In the genomic region with DNA sequence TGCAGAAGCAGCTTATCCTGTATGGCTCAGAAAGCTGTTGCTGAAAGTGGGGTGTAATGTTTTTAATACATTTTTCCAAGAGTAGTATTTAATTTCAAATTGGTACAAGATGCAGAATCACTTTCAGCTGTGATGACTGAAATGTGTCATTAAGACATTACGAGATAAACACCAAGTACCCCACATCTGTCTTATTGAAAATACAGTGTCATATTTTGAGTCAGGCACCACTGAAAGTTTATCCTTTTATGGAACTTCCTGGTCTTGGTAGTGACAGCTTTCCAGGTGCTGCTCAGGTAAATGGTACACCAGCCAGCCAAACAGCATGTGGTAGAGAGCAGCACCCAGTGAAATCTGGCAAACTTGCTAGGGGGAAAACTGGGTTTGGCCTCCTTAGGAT, we compare ENCODE assay signal across 21 cellular contexts. TPM values are rescaled to one million over a fixed set of nuclear protein-coding genes. Genes with fewer than 3 reads are reported as not detected.
DNase-seq lines count a peak whose midpoint lies in the region; ATAC-seq, FAIRE-seq and TF ChIP-seq lines count a peak whose summit lies in the region.
"Had no signal": no experiment of that assay in that cellular context is flagged by ENCODE, and none has a peak within 500 bp of the region (broad histone marks: within the 10 kb centered on the region; RNA-seq: fewer than 3 reads in every experiment).

No MANE protein-coding gene starts in this region.

- no peak overlapping the region for H3K4me3 ChIP-seq in neutrophil (ENCODE audit: low read depth in 1 of 2, low read length in 1 of 2)
- no peak overlapping the region for H3K4me3 ChIP-seq in kidney (ENCODE audit: low read length in 2 of 2)

- no peaks in the 10 kb centered on the region for H4K20me1 ChIP-seq in H9 (ENCODE audit: control insufficient read depth, insufficient read depth, insufficient read length)

- H2AK5ac ChIP-seq in H9 (ENCODE audit: insufficient read length, low read length): no peak overlapping the region

- no peak overlapping the region for H3K4me3 Mint-ChIP-seq in stimulated activated naive CD8-positive, alpha-beta T cell treated with anti-CD3 and anti-CD28 coated beads, Interleukin-15, amount 100 ng/mL, for 72 hours
- H3K4me3 Mint-ChIP-seq in H9: no peak overlapping the region; a peak in 1 of 5 replicates
- H3K4me3 Mint-ChIP-seq: B cell; CD4-positive, alpha-beta memory T cell; IgD-negative memory B cell had no signal

- H3K9ac ChIP-seq in H9 (ENCODE audit: extremely low read depth, insufficient read length, low read length) (no peak overlapping the region), kidney (ENCODE audit: low read length in 2 of 2) (no peak overlapping the region)

- no peaks in the 10 kb centered on the region for H3K9me3 Mint-ChIP-seq in stimulated activated naive CD8-positive, alpha-beta T cell treated with anti-CD3 and anti-CD28 coated beads, Interleukin-15, amount 100 ng/mL, for 72 hours
- H3K9me3 Mint-ChIP-seq in H9: no peaks in the 10 kb centered on the region
- H3K9me3 Mint-ChIP-seq: IgD-negative memory B cell had no signal

- no peak overlapping the region for H3T11ph ChIP-seq in H9 (ENCODE audit: low read length)

- H3K79me2 ChIP-seq in H9 (ENCODE audit: insufficient read depth, low read length): no peaks in the 10 kb centered on the region

- H3K27ac Mint-ChIP-seq in stimulated activated naive CD8-positive, alpha-beta T cell treated with anti-CD3 and anti-CD28 coated beads, Interleukin-15, amount 100 ng/mL, for 72 hours: no peak overlapping the region
- H3K27ac Mint-ChIP-seq in H9: no peak overlapping the region
- H3K27ac Mint-ChIP-seq: B cell had no signal

- no peak overlapping the region for H3K18ac ChIP-seq in H9 (ENCODE audit: insufficient read length, low read depth, low read length)

- peaks cover 4% of the 10 kb centered on the region for H3K4me1 Mint-ChIP-seq in stimulated activated naive CD8-positive, alpha-beta T cell treated with anti-CD3 and anti-CD28 coated beads, Interleukin-15, amount 100 ng/mL, for 72 hours
- H3K4me1 Mint-ChIP-seq in H9: no peaks in the 10 kb centered on the region
- H3K4me1 Mint-ChIP-seq: B cell had no signal

- DNase-seq in stimulated activated naive CD8-positive, alpha-beta T cell treated with anti-CD3 and anti-CD28 coated beads, Interleukin-15, amount 100 ng/mL, for 72 hours: no peak
- DNase-seq in stimulated activated naive CD8-positive, alpha-beta T cell treated with anti-CD3 and anti-CD28 coated beads, Interleukin-15, Interleukin-2, amounts not matched to agents 100 U/mL and 50 U/mL, for 24 hours: no peak
- DNase-seq in H9: no peak
- DNase-seq in kidney: no peak
- DNase-seq: C1 segment of cervical spinal cord; CD4-positive, alpha-beta memory T cell; COR-L47; DMS153; DMS79 treated with DMSO at 0.1 percent for 48 hours; EL; HCEC 1CT; KG1 had no signal

- H3K27me3 Mint-ChIP-seq in stimulated activated naive CD8-positive, alpha-beta T cell treated with anti-CD3 and anti-CD28 coated beads, Interleukin-15, amount 100 ng/mL, for 72 hours: no peaks in the 10 kb centered on the region
- no peaks in the 10 kb centered on the region for H3K27me3 Mint-ChIP-seq in H9 (ENCODE audit: low read depth)
- H3K27me3 Mint-ChIP-seq: B cell; CD4-positive, alpha-beta memory T cell; IgD-negative memory B cell had no signal

- intact Hi-C loops in kidney (cut with DNase I): no loop called here

- no peak overlapping the region for H3K4me2 ChIP-seq in H9 (ENCODE audit: insufficient read depth, insufficient read length, low read length)

- no peaks in the 10 kb centered on the region for H3K27me3 ChIP-seq in neutrophil
- no peaks in the 10 kb centered on the region for H3K27me3 ChIP-seq in H9 (ENCODE audit: insufficient read depth, low read length)

- H3K36me3 ChIP-seq in neutrophil (peaks cover 51% of the 10 kb centered on the region), kidney (ENCODE audit: control insufficient read depth in 1 of 2, insufficient read depth in 2 of 2, low read length in 2 of 2) (peaks cover 6 to 8% of the 10 kb centered on the region in 2 donors)

- H3K14ac ChIP-seq in H9 (ENCODE audit: insufficient read depth, low read length): no peak overlapping the region

- no peak overlapping the region for H3K23ac ChIP-seq in H9 (ENCODE audit: insufficient read length, low read depth, low read length)

- H3K36me3 Mint-ChIP-seq in H9 (ENCODE audit: insufficient read depth in 1 of 3, low read depth in 3 of 3): peaks cover 1 to 34% (median 27%) of the 10 kb centered on the region in 3 experiments; a peak in 6 of 7 replicates

- no peak overlapping the region for H2BK5ac ChIP-seq in H9 (ENCODE audit: insufficient read length, low read length)

- no CpG with 5 or more reads among the region's 1 CpG for WGBS in H9 (ENCODE audit: extremely low coverage, insufficient read length, low lambda C conversion rate)

- H3K27ac ChIP-seq in VCaP (peak overlapping the region; percentile 80), neutrophil (peak overlapping the region; percentile 7), H9 (ENCODE audit: insufficient read length, low read depth, low read length) (no peak overlapping the region), kidney (ENCODE audit: low read depth in 2 of 2, low read length in 2 of 2) (no peak overlapping the region)

- no peak overlapping the region for H4K91ac ChIP-seq in H9 (ENCODE audit: insufficient read length, low read depth, low read length)

- H2BK20ac ChIP-seq in H9 (ENCODE audit: low read depth, low read length, poor library complexity, severe bottlenecking): no peak overlapping the region

- TF ChIP-seq CTCF in VCaP (conservative IDR thresholded peaks at IDR 0.05) (no peak), neutrophil (IDR thresholded peaks at IDR 0.05) (no peak), H9 (conservative IDR thresholded peaks at IDR 0.05) (no peak), kidney (IDR thresholded peaks at IDR 0.05; ENCODE audit: borderline replicate concordance, extremely low read depth, insufficient read depth) (no peak)

- no peak overlapping the region for H2BK15ac ChIP-seq in H9 (ENCODE audit: low read depth, low read length)

- no peak overlapping the region for H2AFZ ChIP-seq in H9 (ENCODE audit: low read length)

- no peaks in the 10 kb centered on the region for H3K79me1 ChIP-seq in H9 (ENCODE audit: insufficient read depth, low read depth, low read length, poor library complexity, severe bottlenecking)

- H3K56ac ChIP-seq in H9 (ENCODE audit: insufficient read length, low read depth, low read length): no peak overlapping the region

- H3K4me1 ChIP-seq in neutrophil (ENCODE audit: control insufficient read depth in 1 of 2, insufficient read depth in 1 of 2, low read depth in 1 of 2, low read length in 1 of 2): no peaks in the 10 kb centered on the region
- H3K4me1 ChIP-seq in H9 (ENCODE audit: insufficient read depth, low read length): no peaks in the 10 kb centered on the region
- H3K4me1 ChIP-seq in kidney (ENCODE audit: control insufficient read depth in 1 of 2, insufficient read depth in 1 of 2, low read depth in 1 of 2, low read length in 2 of 2): no peaks in the 10 kb centered on the region

- no peak overlapping the region for H4K5ac ChIP-seq in H9 (ENCODE audit: insufficient read length, low read depth, low read length)

- no peak for FAIRE-seq in kidney (lab: Jason Lieb, UNC)
- FAIRE-seq: D721Med, G401.6, GM12891, H1 had no signal

- H4K8ac ChIP-seq in H9 (replicated peaks; ENCODE audit: insufficient read length, low read depth, low read length): no peak overlapping the region

- no peak overlapping the region for H2BK12ac ChIP-seq in H9 (ENCODE audit: insufficient read length, low read depth, low read length)

- H3K4ac ChIP-seq in H9 (ENCODE audit: low read depth, low read length): no peak overlapping the region

- no peak overlapping the region for H2BK120ac ChIP-seq in H9 (ENCODE audit: low read depth, low read length, poor library complexity, severe bottlenecking)

- ATAC-seq in stimulated activated naive CD8-positive, alpha-beta T cell treated with anti-CD3 and anti-CD28 coated beads, Interleukin-15, amount 100 ng/mL, for 72 hours: peak; percentile 60
- ATAC-seq in stimulated activated naive CD8-positive, alpha-beta T cell treated with anti-CD3 and anti-CD28 coated beads, Interleukin-15, Interleukin-2, amounts not matched to agents 100 U/mL and 50 U/mL, for 24 hours: no peak
- ATAC-seq in GM19463 (IDR thresholded peaks at IDR 0.05; ENCODE audit: unreplicated experiment): no peak

- no peaks in the 10 kb centered on the region for H3K9me3 ChIP-seq in neutrophil
- no peaks in the 10 kb centered on the region for H3K9me3 ChIP-seq in H9 (ENCODE audit: control insufficient read depth, low read depth, low read length)
- no peaks in the 10 kb centered on the region for H3K9me3 ChIP-seq in kidney (ENCODE audit: control insufficient read depth in 1 of 2, low read length in 2 of 2)

- no peaks in the 10 kb centered on the region for H3K23me2 ChIP-seq in H9 (ENCODE audit: insufficient read length, low read depth, low read length, poor library complexity, severe bottlenecking)

RNA-seq across cellular contexts. Expression of a gene that starts 16.9 kb away (rescaled TPM):
- total RNA-seq in H9 (2021) (9.7 and 10.1 TPM in 2 replicates), kidney (8.9 TPM)
- polyA plus RNA-seq in kidney (ENCODE audit: insufficient read depth, low read depth, low replicate concordance): 3.9 TPM
- total RNA-seq: H1 had no signal

RNA-seq across cellular contexts. Expression of a gene that starts 17.0 kb away (rescaled TPM):
- 1.3 and 2.5 TPM in 2 replicates for total RNA-seq in H9 (2021)
- total RNA-seq in kidney: 13.2 TPM
- polyA plus RNA-seq in kidney (ENCODE audit: insufficient read depth, low read depth, low replicate concordance): 7.9 TPM
- total RNA-seq: H1 had no signal

Comparison
In these comparisons a context has a peak if more than half of its experiments do, and no peak if none do; other contexts are left out.
1. H3K27ac ChIP-seq: peak in VCaP (single experiment) and neutrophil (single experiment); none in H9 (single experiment) and kidney (0 of 2).